Comparison of ENCODE assay signal across 29 cellular contexts in genomic region chr7:138483516-138483915, GRCh38. TPM values are rescaled to one million over a fixed set of nuclear protein-coding genes. Genes with fewer than 3 reads are reported as not detected.
DNase-seq lines count a peak whose midpoint lies in the region; ATAC-seq and TF ChIP-seq lines count a peak whose summit lies in the region.
"Had no signal": no experiment of that assay in that cellular context is flagged by ENCODE, and none has a peak within 500 bp of the region (broad histone marks: within the 10 kb centered on the region; RNA-seq: fewer than 3 reads in every experiment).

No MANE protein-coding gene starts in this region.

- no peaks in the 10 kb centered on the region for H3K27me3 Mint-ChIP-seq in activated CD4-positive, alpha-beta T cell treated with anti-CD3 and anti-CD28 coated beads, Interleukin-2, amount 10 ng/mL, durations not matched to agents 24 days and 14 days
- no peaks in the 10 kb centered on the region for H3K27me3 Mint-ChIP-seq in H9 (ENCODE audit: low read depth)
- no peaks in the 10 kb centered on the region for H3K27me3 Mint-ChIP-seq in dendritic cell treated with granulocyte-macrophage colony-stimulating factor and Interleukin-4, amounts not matched to agents 40 ng/mL and 50 ng/mL, for 4 days
- no peaks in the 10 kb centered on the region for H3K27me3 Mint-ChIP-seq in stimulated activated memory B cell treated with anti-CD40 and anti-IgM and Interleukin-4, amounts not matched to agents 10 μg/mL and 1 μg/mL and 100 μg/mL, for 72 hours
- H3K27me3 Mint-ChIP-seq in activated CD8-positive, alpha-beta T cell treated with anti-CD3 and anti-CD28 coated beads, Interleukin-2, amount 10 ng/mL, durations not matched to agents 7 days and 5 days (ENCODE audit: low read depth), result no peaks in the 10 kb centered on the region
- H3K27me3 Mint-ChIP-seq: CD4-positive, alpha-beta memory T cell; naive thymus-derived CD8-positive, alpha-beta T cell had no signal

- CTCF ChIA-PET in activated CD8-positive, alpha-beta T cell treated with anti-CD3 and anti-CD28 coated beads, Interleukin-2, amount 10 ng/mL, durations not matched to agents 7 days and 5 days (lab: Charles Lee), result no interaction called here

- H3K4me2 ChIP-seq in H9 (ENCODE audit: insufficient read depth, insufficient read length, low read length), result no peak overlapping the region

- H2BK20ac ChIP-seq in H9 (ENCODE audit: low read depth, low read length, poor library complexity, severe bottlenecking), result no peak overlapping the region

- H3K4ac ChIP-seq in H9 (ENCODE audit: low read depth, low read length), result no peak overlapping the region

- H3K23ac ChIP-seq in H9 (ENCODE audit: insufficient read length, low read depth, low read length), result no peak overlapping the region

- WGBS in H9 (ENCODE audit: extremely low coverage, insufficient read length, low lambda C conversion rate), result no CpG with 5 or more reads among the region's 2 CpGs

- H3K18ac ChIP-seq in H9 (ENCODE audit: insufficient read length, low read depth, low read length), result no peak overlapping the region

- no peaks in the 10 kb centered on the region; the same call in 1 of the 2 replicates for H3K4me1 ChIP-seq in H9 (ENCODE audit: insufficient read depth, low read length)
- H3K4me1 ChIP-seq: esophagus squamous epithelium, foreskin keratinocyte, SJSA1 had no signal

- H4K5ac ChIP-seq in H9 (ENCODE audit: insufficient read length, low read depth, low read length), result no peak overlapping the region

- H4K91ac ChIP-seq in H9 (ENCODE audit: insufficient read length, low read depth, low read length), result no peak overlapping the region

- no peaks in the 10 kb centered on the region for H3K23me2 ChIP-seq in H9 (ENCODE audit: insufficient read length, low read depth, low read length, poor library complexity, severe bottlenecking)

- peaks cover 65% of the 10 kb centered on the region for H3K79me2 ChIP-seq in H9 (ENCODE audit: insufficient read depth, low read length)

- no peak overlapping the region for H3K56ac ChIP-seq in H9 (ENCODE audit: insufficient read length, low read depth, low read length)

- H3K79me1 ChIP-seq in H9 (ENCODE audit: insufficient read depth, low read depth, low read length, poor library complexity, severe bottlenecking), result no peaks in the 10 kb centered on the region

- no peak overlapping the region for H2BK5ac ChIP-seq in H9 (ENCODE audit: insufficient read length, low read length)

- H3K14ac ChIP-seq in H9 (ENCODE audit: insufficient read depth, low read length), result no peak overlapping the region

- no peak overlapping the region for H3K4me3 Mint-ChIP-seq in activated CD4-positive, alpha-beta T cell treated with anti-CD3 and anti-CD28 coated beads, Interleukin-2, amount 10 ng/mL, durations not matched to agents 24 days and 14 days
- no peak overlapping the region for H3K4me3 Mint-ChIP-seq in H9
- no peak overlapping the region for H3K4me3 Mint-ChIP-seq in dendritic cell treated with granulocyte-macrophage colony-stimulating factor and Interleukin-4, amounts not matched to agents 40 ng/mL and 50 ng/mL, for 4 days
- H3K4me3 Mint-ChIP-seq in stimulated activated memory B cell treated with anti-CD40 and anti-IgM and Interleukin-4, amounts not matched to agents 10 μg/mL and 1 μg/mL and 100 μg/mL, for 72 hours, result no peak overlapping the region
- no peak overlapping the region for H3K4me3 Mint-ChIP-seq in activated CD8-positive, alpha-beta T cell treated with anti-CD3 and anti-CD28 coated beads, Interleukin-2, amount 10 ng/mL, durations not matched to agents 7 days and 5 days
- H3K4me3 Mint-ChIP-seq: activated naive CD4-positive, alpha-beta T cell treated with anti-CD3 and anti-CD28 coated beads for 36 hours; stimulated activated effector memory CD8-positive, alpha-beta T cell treated with anti-CD3 and anti-CD28 coated beads, Interleukin-12 subunit alpha, Interleukin-12 subunit beta, amount 100 ng/mL, for 72 hours; WTC11 had no signal

- POLR2A ChIA-PET in activated CD8-positive, alpha-beta T cell treated with anti-CD3 and anti-CD28 coated beads, Interleukin-2, amount 10 ng/mL, durations not matched to agents 7 days and 5 days (lab: Charles Lee), result no interaction called here

- no peak overlapping the region for H2BK120ac ChIP-seq in H9 (ENCODE audit: low read depth, low read length, poor library complexity, severe bottlenecking)

- peaks cover 8% of the 10 kb centered on the region for H3K36me3 Mint-ChIP-seq in activated CD4-positive, alpha-beta T cell treated with anti-CD3 and anti-CD28 coated beads, Interleukin-2, amount 10 ng/mL, durations not matched to agents 24 days and 14 days (ENCODE audit: low read depth)
- H3K36me3 Mint-ChIP-seq in H9 (ENCODE audit: insufficient read depth in 1 of 3, low read depth in 3 of 3), result peaks cover 21 to 55% (median 53%) of the 10 kb centered on the region in 3 experiments
- H3K36me3 Mint-ChIP-seq in dendritic cell treated with granulocyte-macrophage colony-stimulating factor and Interleukin-4, amounts not matched to agents 40 ng/mL and 50 ng/mL, for 4 days (ENCODE audit: low read depth), result no peaks in the 10 kb centered on the region
- peaks cover 21% of the 10 kb centered on the region for H3K36me3 Mint-ChIP-seq in stimulated activated memory B cell treated with anti-CD40 and anti-IgM and Interleukin-4, amounts not matched to agents 10 μg/mL and 1 μg/mL and 100 μg/mL, for 72 hours
- peaks cover 24% of the 10 kb centered on the region for H3K36me3 Mint-ChIP-seq in activated CD8-positive, alpha-beta T cell treated with anti-CD3 and anti-CD28 coated beads, Interleukin-2, amount 10 ng/mL, durations not matched to agents 7 days and 5 days (ENCODE audit: low read depth)
- H3K36me3 Mint-ChIP-seq: stimulated activated effector memory CD8-positive, alpha-beta T cell treated with anti-CD3 and anti-CD28 coated beads, Interleukin-12 subunit alpha, Interleukin-12 subunit beta, amount 100 ng/mL, for 72 hours had no signal

- no peak overlapping the region for H3T11ph ChIP-seq in H9 (ENCODE audit: low read length)

- peaks cover 4% of the 10 kb centered on the region for H3K9me3 Mint-ChIP-seq in activated CD4-positive, alpha-beta T cell treated with anti-CD3 and anti-CD28 coated beads, Interleukin-2, amount 10 ng/mL, durations not matched to agents 24 days and 14 days
- peaks cover 4 to 8% of the 10 kb centered on the region in 2 experiments; a peak in 3 of 5 replicates for H3K9me3 Mint-ChIP-seq in H9
- no peaks in the 10 kb centered on the region for H3K9me3 Mint-ChIP-seq in dendritic cell treated with granulocyte-macrophage colony-stimulating factor and Interleukin-4, amounts not matched to agents 40 ng/mL and 50 ng/mL, for 4 days
- H3K9me3 Mint-ChIP-seq in stimulated activated memory B cell treated with anti-CD40 and anti-IgM and Interleukin-4, amounts not matched to agents 10 μg/mL and 1 μg/mL and 100 μg/mL, for 72 hours, result no peaks in the 10 kb centered on the region
- H3K9me3 Mint-ChIP-seq in activated CD8-positive, alpha-beta T cell treated with anti-CD3 and anti-CD28 coated beads, Interleukin-2, amount 10 ng/mL, durations not matched to agents 7 days and 5 days (ENCODE audit: insufficient read depth), result no peaks in the 10 kb centered on the region
- H3K9me3 Mint-ChIP-seq: stimulated activated effector memory CD8-positive, alpha-beta T cell treated with anti-CD3 and anti-CD28 coated beads, Interleukin-12 subunit alpha, Interleukin-12 subunit beta, amount 100 ng/mL, for 72 hours had no signal

- ATAC-seq in stimulated activated memory B cell treated with anti-CD40 and anti-IgM and Interleukin-4, amounts not matched to agents 10 μg/mL and 1 μg/mL and 100 μg/mL, for 72 hours, result no peak
- no peak for ATAC-seq in activated CD8-positive, alpha-beta T cell treated with anti-CD3 and anti-CD28 coated beads, Interleukin-2, amount 10 ng/mL, durations not matched to agents 7 days and 5 days
- ATAC-seq: foreskin keratinocyte; heart left ventricle; naive thymus-derived CD8-positive, alpha-beta T cell; stimulated activated effector memory CD8-positive, alpha-beta T cell treated with anti-CD3 and anti-CD28 coated beads, Interleukin-12 subunit alpha, Interleukin-12 subunit beta, amount 100 ng/mL, for 72 hours; WTC11 had no signal

- no peak overlapping the region for H2BK12ac ChIP-seq in H9 (ENCODE audit: insufficient read length, low read depth, low read length)

- no peak overlapping the region for H3K9ac ChIP-seq in H9 (ENCODE audit: extremely low read depth, insufficient read length, low read length)

- no peak overlapping the region for H4K8ac ChIP-seq in H9 (replicated peaks; ENCODE audit: insufficient read length, low read depth, low read length)

- no peak overlapping the region for H2AK5ac ChIP-seq in H9 (ENCODE audit: insufficient read length, low read length)

- TF ChIP-seq CTCF in H9 (conservative IDR thresholded peaks at IDR 0.05), result no peak

- H3K4me1 Mint-ChIP-seq in activated CD4-positive, alpha-beta T cell treated with anti-CD3 and anti-CD28 coated beads, Interleukin-2, amount 10 ng/mL, durations not matched to agents 24 days and 14 days, result peaks cover 23% of the 10 kb centered on the region
- H3K4me1 Mint-ChIP-seq in H9, result peaks cover 67 to 77% of the 10 kb centered on the region in 2 experiments
- H3K4me1 Mint-ChIP-seq in dendritic cell treated with granulocyte-macrophage colony-stimulating factor and Interleukin-4, amounts not matched to agents 40 ng/mL and 50 ng/mL, for 4 days (ENCODE audit: low read depth), result peaks cover 50% of the 10 kb centered on the region
- H3K4me1 Mint-ChIP-seq in stimulated activated memory B cell treated with anti-CD40 and anti-IgM and Interleukin-4, amounts not matched to agents 10 μg/mL and 1 μg/mL and 100 μg/mL, for 72 hours, result peaks cover 56% of the 10 kb centered on the region
- peaks cover 29% of the 10 kb centered on the region for H3K4me1 Mint-ChIP-seq in activated CD8-positive, alpha-beta T cell treated with anti-CD3 and anti-CD28 coated beads, Interleukin-2, amount 10 ng/mL, durations not matched to agents 7 days and 5 days (ENCODE audit: low read depth)

- no peak for DNase-seq in activated CD4-positive, alpha-beta T cell treated with anti-CD3 and anti-CD28 coated beads, Interleukin-2, amount 10 ng/mL, durations not matched to agents 24 days and 14 days
- DNase-seq in activated CD4-positive, alpha-beta T cell treated with anti-CD3 and anti-CD28 coated beads for 1 hour, result no peak
- no peak for DNase-seq in H9
- DNase-seq in activated CD8-positive, alpha-beta T cell treated with anti-CD3 and anti-CD28 coated beads, Interleukin-2, amount 10 ng/mL, durations not matched to agents 7 days and 5 days, result no peak
- DNase-seq in kidney tubule cell (ENCODE audit: low spot score), result no peak
- DNase-seq in DMS79 (lab: John Stamatoyannopoulos, UW), result no peak
- DNase-seq: activated CD4-positive, alpha-beta T cell treated with anti-CD3 and anti-CD28 coated beads, Interleukin-2, amount 50 U/mL, for 1 hour; activated naive CD4-positive, alpha-beta T cell treated with anti-CD3 and anti-CD28 coated beads for 36 hours; CD4-positive, alpha-beta memory T cell; EL; esophagus squamous epithelium; foreskin keratinocyte; H7; heart left ventricle; Kasumi-1; midbrain; naive thymus-derived CD8-positive, alpha-beta T cell; NCI-H1048; NCI-H1694 treated with DMSO at 0.1 percent for 48 hours; NCI-H82; stimulated activated CD4-positive, alpha-beta T cell treated with anti-CD3 and anti-CD28 coated beads, Interleukin-15, amount 100 ng/mL, for 24 hours; substantia nigra; T-helper 9 cell had no signal

- H2BK15ac ChIP-seq in H9 (ENCODE audit: low read depth, low read length), result no peak overlapping the region

- no peak overlapping the region for H2AFZ ChIP-seq in H9 (ENCODE audit: low read length)

- peak overlapping the region; percentile 21 for H3K27ac Mint-ChIP-seq in activated CD4-positive, alpha-beta T cell treated with anti-CD3 and anti-CD28 coated beads, Interleukin-2, amount 10 ng/mL, durations not matched to agents 24 days and 14 days
- peak overlapping the region in 2 of 3 experiments; percentile 36 to 87; a peak in 3 of 7 replicates for H3K27ac Mint-ChIP-seq in H9
- H3K27ac Mint-ChIP-seq in dendritic cell treated with granulocyte-macrophage colony-stimulating factor and Interleukin-4, amounts not matched to agents 40 ng/mL and 50 ng/mL, for 4 days, result peak overlapping the region; percentile 14
- H3K27ac Mint-ChIP-seq in stimulated activated memory B cell treated with anti-CD40 and anti-IgM and Interleukin-4, amounts not matched to agents 10 μg/mL and 1 μg/mL and 100 μg/mL, for 72 hours, result peak overlapping the region; percentile 10
- no peak overlapping the region for H3K27ac Mint-ChIP-seq in activated CD8-positive, alpha-beta T cell treated with anti-CD3 and anti-CD28 coated beads, Interleukin-2, amount 10 ng/mL, durations not matched to agents 7 days and 5 days
- H3K27ac Mint-ChIP-seq: activated naive CD4-positive, alpha-beta T cell treated with anti-CD3 and anti-CD28 coated beads for 36 hours; stimulated activated effector memory CD8-positive, alpha-beta T cell treated with anti-CD3 and anti-CD28 coated beads, Interleukin-12 subunit alpha, Interleukin-12 subunit beta, amount 100 ng/mL, for 72 hours had no signal

- intact Hi-C loops in activated CD4-positive, alpha-beta T cell treated with anti-CD3 and anti-CD28 coated beads, Interleukin-2, amount 10 ng/mL, durations not matched to agents 24 days and 14 days (cut with micrococcal nuclease), result no loop called here
- intact Hi-C loops in dendritic cell treated with granulocyte-macrophage colony-stimulating factor and Interleukin-4, amounts not matched to agents 40 ng/mL and 50 ng/mL, for 4 days (cut with micrococcal nuclease), result no loop called here

- no peaks in the 10 kb centered on the region for H4K20me1 ChIP-seq in H9 (ENCODE audit: control insufficient read depth, insufficient read depth, insufficient read length)

- H3K27me3 ChIP-seq in H9 (ENCODE audit: insufficient read depth, low read length), result no peaks in the 10 kb centered on the region
- H3K27me3 ChIP-seq: esophagus squamous epithelium, foreskin keratinocyte, heart left ventricle, SJSA1 had no signal

- no peaks in the 10 kb centered on the region for H3K9me3 ChIP-seq in H9 (ENCODE audit: control insufficient read depth, low read depth, low read length)
- H3K9me3 ChIP-seq: esophagus squamous epithelium, SJSA1 had no signal

- H3K27ac ChIP-seq in H9 (ENCODE audit: insufficient read length, low read depth, low read length), result no peak overlapping the region
- H3K27ac ChIP-seq: esophagus squamous epithelium, foreskin keratinocyte, heart left ventricle, RWPE1, SJSA1 had no signal

RNA-seq across cellular contexts. Expression of gene TRIM24, which starts 23.5 kb away (rescaled TPM):
- 16.6 and 17.3 TPM in 2 replicates for total RNA-seq in activated CD4-positive, alpha-beta T cell treated with anti-CD3 and anti-CD28 coated beads, Interleukin-2, amount 10 ng/mL, durations not matched to agents 24 days and 14 days
- 255 and 260 TPM in 2 replicates for total RNA-seq in H9 (2021)
- 10 to 100 TPM; 26.1 to 26.2 TPM for total RNA-seq in activated CD8-positive, alpha-beta T cell treated with anti-CD3 and anti-CD28 coated beads, Interleukin-2, amount 10 ng/mL, durations not matched to agents 7 days and 5 days
